23 cellular contexts compared by ENCODE assay signal in genomic region chr18:2895391-2895790, GRCh38.
"Had no signal": no experiment of that assay in that cellular context is flagged by ENCODE, and none has a peak within 500 bp of the region (broad histone marks: within the 10 kb centered on the region; RNA-seq: fewer than 3 reads in every experiment).

No MANE protein-coding gene starts in this region.

- H3K9me3 Mint-ChIP-seq: activated naive CD4-positive, alpha-beta T cell treated with anti-CD3 and anti-CD28 coated beads, Interleukin-2, amount 50 U/mL, for 24 hours; T-cell had no signal

- ATAC-seq: activated CD4-positive, alpha-beta T cell treated with anti-CD3 and anti-CD28 coated beads for 36 hours; esophagus mucosa; stimulated activated naive CD8-positive, alpha-beta T cell treated with anti-CD3 and anti-CD28 coated beads, Interleukin-15, Interleukin-2, amounts not matched to agents 100 U/mL and 50 U/mL, for 24 hours; T-cell; upper lobe of right lung had no signal

- H3K27me3 Mint-ChIP-seq: activated B cell treated with CpG ODN at 0.5 μM for 24 hours; activated CD4-positive, alpha-beta T cell treated with anti-CD3 and anti-CD28 coated beads for 36 hours; activated naive CD4-positive, alpha-beta T cell treated with anti-CD3 and anti-CD28 coated beads, Interleukin-2, amount 50 U/mL, for 24 hours; brain; memory B cell; T-cell had no signal

- H3K4me1 Mint-ChIP-seq: memory B cell had no signal

- H3K27ac Mint-ChIP-seq: activated B cell treated with CpG ODN at 0.5 μM for 24 hours; activated naive CD4-positive, alpha-beta T cell treated with anti-CD3 and anti-CD28 coated beads, Interleukin-2, amount 50 U/mL, for 24 hours; memory B cell had no signal

- H3K27me3 ChIP-seq: upper lobe of right lung had no signal

- H3K4me3 Mint-ChIP-seq: activated B cell treated with CpG ODN at 0.5 μM for 24 hours; activated CD4-positive, alpha-beta T cell treated with anti-CD3 and anti-CD28 coated beads for 36 hours; activated naive CD4-positive, alpha-beta T cell treated with anti-CD3 and anti-CD28 coated beads, Interleukin-2, amount 50 U/mL, for 24 hours; memory B cell; nephron progenitor cell; T-cell had no signal

- H3K36me3 Mint-ChIP-seq: activated naive CD4-positive, alpha-beta T cell treated with anti-CD3 and anti-CD28 coated beads, Interleukin-2, amount 50 U/mL, for 24 hours; brain had no signal

- H3K36me3 ChIP-seq: upper lobe of right lung had no signal

- H3K9me3 ChIP-seq: upper lobe of right lung had no signal

- H3K4me3 ChIP-seq: upper lobe of right lung had no signal

- DNase-seq: activated B cell treated with CpG ODN at 0.5 μM for 24 hours; activated CD4-positive, alpha-beta T cell treated with anti-CD3 and anti-CD28 coated beads for 36 hours; activated CD4-positive, alpha-beta T cell treated with anti-CD3 and anti-CD28 coated beads, Interleukin-2, amount 50 U/mL, for 4 hours; activated gamma-delta T cell treated with Interleukin-2 at 50 U/mL for 16 hours; activated T-cell treated with anti-CD3 and anti-CD28 coated beads for 4 hours; aorta; central memory CD4-positive, alpha-beta T cell; dermis blood vessel endothelial cell; effector CD8-positive, alpha-beta T cell; foreskin melanocyte; hippocampal formation; nephron progenitor cell; occipital lobe; posterior cingulate gyrus; stimulated activated CD4-positive, alpha-beta T cell treated with anti-CD3 and anti-CD28 coated beads, Interleukin-4, amount 100 ng/mL, for 24 hours; stimulated activated naive CD8-positive, alpha-beta T cell treated with anti-CD3 and anti-CD28 coated beads, Interleukin-15, Interleukin-2, amounts not matched to agents 100 U/mL and 50 U/mL, for 24 hours; T-cell; T1000; upper lobe of right lung had no signal

- H3K27ac ChIP-seq: upper lobe of right lung had no signal
